In genomic region chr7:95476072-95476845, GRCh38 we compare ENCODE assay signal across 10 cellular contexts. TPM values are rescaled to one million over a fixed set of nuclear protein-coding genes. Genes with fewer than 3 reads are reported as not detected.
DNase-seq lines count a peak whose midpoint lies in the region; ATAC-seq and TF ChIP-seq lines count a peak whose summit lies in the region.
"Had no signal": no experiment of that assay in that cellular context is flagged by ENCODE, and none has a peak within 500 bp of the region (broad histone marks: within the 10 kb centered on the region; RNA-seq: fewer than 3 reads in every experiment).

No MANE protein-coding gene starts in this region.

- ATAC-seq in upper lobe of right lung (peak; percentile 35), HG02678 (IDR thresholded peaks at IDR 0.05; ENCODE audit: unreplicated experiment) (no peak)

- H3K9me3 ChIP-seq in left ventricle myocardium inferior (replicated peaks) (no peaks in the 10 kb centered on the region), upper lobe of right lung (no peaks in the 10 kb centered on the region)
- H3K9me3 ChIP-seq: SJSA1 had no signal

- no peaks in the 10 kb centered on the region for H3K79me1 ChIP-seq in mesendoderm (ENCODE audit: low read length)

- DNase-seq in left ventricle myocardium inferior, result no peak
- DNase-seq in cardiac septum (ENCODE audit: low spot score), result no peak
- peak; percentile 52 for DNase-seq in amniotic epithelial cell (ENCODE audit: low read depth)
- DNase-seq in mesendoderm, result peak; percentile 56
- DNase-seq in upper lobe of right lung, result no peak
- no peak for DNase-seq in posterior cingulate gyrus
- DNase-seq in mucosa of gallbladder (ENCODE audit: low spot score), result no peak

- H3K4me1 ChIP-seq in left ventricle myocardium inferior, result peaks cover 3% of the 10 kb centered on the region
- H3K4me1 ChIP-seq in mesendoderm (ENCODE audit: control insufficient read depth, low read depth, low read length), result no peaks in the 10 kb centered on the region
- no peaks in the 10 kb centered on the region for H3K4me1 ChIP-seq in upper lobe of right lung

- WGBS in mesendoderm (ENCODE audit: extremely low coverage, insufficient coverage, low lambda C conversion rate), result no CpG with 5 or more reads among the region's 9 CpGs

- H3K36me3 ChIP-seq in left ventricle myocardium inferior (no peaks in the 10 kb centered on the region), mesendoderm (ENCODE audit: control insufficient read depth, insufficient read depth, low read length) (no peaks in the 10 kb centered on the region), upper lobe of right lung (no peaks in the 10 kb centered on the region)
- H3K36me3 ChIP-seq: SJSA1 had no signal

- H4K5ac ChIP-seq in mesendoderm (ENCODE audit: low read length), result no peak overlapping the region

- no peaks in the 10 kb centered on the region for H3K79me2 ChIP-seq in mesendoderm (ENCODE audit: control insufficient read depth, insufficient read depth, low read length)

- no peak overlapping the region for H2BK15ac ChIP-seq in mesendoderm (replicated peaks; ENCODE audit: low read depth)

- peak overlapping the region; percentile 32 for H3K4me3 ChIP-seq in left ventricle myocardium inferior
- H3K4me3 ChIP-seq in mesendoderm (ENCODE audit: low read length), result no peak overlapping the region
- no peak overlapping the region for H3K4me3 ChIP-seq in upper lobe of right lung
- H3K4me3 ChIP-seq: SJSA1 had no signal

- no peak overlapping the region for H3K4ac ChIP-seq in mesendoderm (ENCODE audit: low read depth, low read length)

- H4K8ac ChIP-seq in mesendoderm (ENCODE audit: low read depth, low read length), result no peak overlapping the region

- no peak overlapping the region for H3K9ac ChIP-seq in mesendoderm (ENCODE audit: low read length)

- no peak overlapping the region for H2AK5ac ChIP-seq in mesendoderm (ENCODE audit: low read length)

- H2BK5ac ChIP-seq in mesendoderm (ENCODE audit: low read length), result no peak overlapping the region

- intact Hi-C loops in left ventricle myocardium inferior (cut with micrococcal nuclease) (no loop called here), cardiac septum (cut with DNase I) (loop anchor here (5.0 kb wide), 1 partner anchor 1029 kb away; no protein-coding TSS in a partner anchor), upper lobe of right lung (cut with DNase I) (no loop called here), posterior cingulate gyrus (cut with DNase I) (loop anchor here (5.0 to 10.0 kb wide), 2 partner anchors 221 to 1029 kb away; no protein-coding TSS in a partner anchor)

- H3K27me3 ChIP-seq in left ventricle myocardium inferior (ENCODE audit: low read depth) (no peaks in the 10 kb centered on the region), mesendoderm (ENCODE audit: insufficient read depth, low read length, poor library complexity) (no peaks in the 10 kb centered on the region), upper lobe of right lung (no peaks in the 10 kb centered on the region)
- H3K27me3 ChIP-seq: SJSA1 had no signal

- peak overlapping the region; percentile 37 for H3K56ac ChIP-seq in mesendoderm (ENCODE audit: low read length)

- no peak overlapping the region for H3K4me2 ChIP-seq in mesendoderm (ENCODE audit: low read length)

- H3K23ac ChIP-seq in mesendoderm (ENCODE audit: low read length), result no peak overlapping the region

- no peak overlapping the region for H3K27ac ChIP-seq in left ventricle myocardium inferior (replicated peaks)
- no peak overlapping the region for H3K27ac ChIP-seq in mesendoderm (ENCODE audit: low read depth, low read length)
- no peak overlapping the region for H3K27ac ChIP-seq in upper lobe of right lung
- H3K27ac ChIP-seq: SJSA1 had no signal

- TF ChIP-seq CTCF in left ventricle myocardium inferior (IDR thresholded peaks at IDR 0.05; ENCODE audit: borderline replicate concordance) (no peak), upper lobe of right lung (IDR thresholded peaks at IDR 0.05) (no peak)

- peak overlapping the region; percentile 60 for H3K18ac ChIP-seq in mesendoderm (ENCODE audit: low read length)

- H2BK120ac ChIP-seq in mesendoderm (ENCODE audit: low read depth, low read length), result no peak overlapping the region

RNA-seq across cellular contexts. Expression of gene ASB4, which starts 9.5 kb away (rescaled TPM):
- 6.3 TPM for total RNA-seq in left ventricle myocardium inferior
- total RNA-seq in cardiac septum, result 1.2 TPM
- polyA plus RNA-seq in mesendoderm (2013, experiment 1 of 2), result not detected
- not detected for polyA plus RNA-seq in mesendoderm (2013, experiment 2 of 2)
- 0.49 TPM for total RNA-seq in upper lobe of right lung
- 0.09 TPM for total RNA-seq in mucosa of gallbladder
- total RNA-seq: esophagus mucosa, SJSA1 had no signal

RNA-seq across cellular contexts. Expression of gene PON2, which starts 41.4 kb away (rescaled TPM):
- 36.5 TPM for total RNA-seq in left ventricle myocardium inferior
- 40.3 TPM for total RNA-seq in cardiac septum
- 32.2 TPM for polyA plus RNA-seq in mesendoderm (2013, experiment 1 of 2)
- polyA plus RNA-seq in mesendoderm (2013, experiment 2 of 2), result 31.8 TPM
- 193 TPM for total RNA-seq in upper lobe of right lung
- total RNA-seq in mucosa of gallbladder, result 106 TPM

Comparison
In these comparisons a context has a peak if more than half of its experiments do, and no peak if none do; other contexts are left out.
1. intact Hi-C loops: an anchor here in cardiac septum (5.0 kb wide) and posterior cingulate gyrus (5.0 to 10.0 kb wide); none called in left ventricle myocardium inferior and upper lobe of right lung.
2. DNase-seq: peak in amniotic epithelial cell (single experiment) and mesendoderm (single experiment); none in left ventricle myocardium inferior (single experiment), cardiac septum (single experiment), upper lobe of right lung (single experiment), posterior cingulate gyrus (0 of 10) and mucosa of gallbladder (single experiment).